28 cellular contexts compared by ENCODE assay signal in genomic region chr1:69086148-69086547, GRCh38.
"Had no signal": no experiment of that assay in that cellular context is flagged by ENCODE, and none has a peak within 500 bp of the region (broad histone marks: within the 10 kb centered on the region; RNA-seq: fewer than 3 reads in every experiment).

No MANE protein-coding gene starts in this region.

- H3K9me3 Mint-ChIP-seq: type B pancreatic cell had no signal

- H3K4me1 ChIP-seq: stomach, suprapubic skin, transverse colon, upper lobe of left lung, upper lobe of right lung, uterus, vagina had no signal

- H3K27ac Mint-ChIP-seq: stimulated activated effector memory CD8-positive, alpha-beta T cell treated with anti-CD3 and anti-CD28 coated beads, Interleukin-12 subunit alpha, Interleukin-12 subunit beta, amount 100 ng/mL, for 72 hours; stimulated activated memory B cell treated with anti-CD40 and anti-IgM and Interleukin-4, amounts not matched to agents 10 μg/mL and 1 μg/mL and 100 μg/mL, for 72 hours; stimulated activated naive B cell treated with anti-CD40 and anti-IgM and Interleukin-4, amounts not matched to agents 10 μg/mL and 1 μg/mL and 100 μg/mL, for 72 hours; stimulated activated naive CD8-positive, alpha-beta T cell treated with anti-CD3 and anti-CD28 coated beads, Interleukin-15, amount 100 ng/mL, for 72 hours; stimulated activated naive CD8-positive, alpha-beta T cell treated with anti-CD3 and anti-CD28 coated beads, Interleukin-15, Interleukin-2, amounts not matched to agents 100 ng/mL and 50 ng/mL, for 24 hours; type B pancreatic cell had no signal

- DNase-seq: stimulated activated CD4-positive, alpha-beta T cell treated with anti-CD3 and anti-CD28 coated beads, Interleukin-2, amount 100 ng/mL, for 48 hours; stimulated activated CD4-positive, alpha-beta T cell treated with anti-CD3 and anti-CD28 coated beads, Interleukin-4, amount 100 ng/mL, for 1 hour; stimulated activated CD4-positive, alpha-beta T cell treated with anti-CD3 and anti-CD28 coated beads, Interleukin-4, amount 100 ng/mL, for 24 hours; stimulated activated CD4-positive, alpha-beta T cell treated with anti-CD3 and anti-CD28 coated beads, Interleukin-4, amount 100 ng/mL, for 4 hours; stimulated activated CD8-positive, alpha-beta memory T cell treated with anti-CD3 and anti-CD28 coated beads, Interleukin-4, amount 100 ng/mL, for 48 hours; stimulated activated naive B cell treated with anti-CD40 and anti-IgM and Interleukin-4, amounts not matched to agents 10 μg/mL and 1 μg/mL and 100 μg/mL, for 72 hours; stimulated activated naive CD4-positive, alpha-beta T cell; stimulated activated naive CD4-positive, alpha-beta T cell treated with Interleukin-2 at 50 U/mL for 16 hours; stimulated activated naive CD8-positive, alpha-beta T cell treated with anti-CD3 and anti-CD28 coated beads, Interleukin-15, amount 100 ng/mL, for 72 hours; stimulated activated naive CD8-positive, alpha-beta T cell treated with anti-CD3 and anti-CD28 coated beads, Interleukin-15, Interleukin-2, amounts not matched to agents 100 U/mL and 50 U/mL, for 24 hours; stomach; substantia nigra; testis; thyroid gland; tibial artery; transverse colon; trophoblast cell; upper lobe of left lung; upper lobe of right lung; uterus had no signal

- H3K36me3 ChIP-seq: stomach, suprapubic skin, thoracic aorta, thyroid gland, tibial artery, tibial nerve, transverse colon, upper lobe of left lung, upper lobe of right lung, uterus, vagina had no signal

- H3K4me3 ChIP-seq: stomach, suprapubic skin, testis, thoracic aorta, thyroid gland, tibial artery, tibial nerve, transverse colon, upper lobe of left lung, upper lobe of right lung, uterus, vagina had no signal

- H3K27me3 Mint-ChIP-seq: stimulated activated memory B cell treated with anti-CD40 and anti-IgM and Interleukin-4, amounts not matched to agents 10 μg/mL and 1 μg/mL and 100 μg/mL, for 72 hours; stimulated activated naive B cell treated with anti-CD40 and anti-IgM and Interleukin-4, amounts not matched to agents 10 μg/mL and 1 μg/mL and 100 μg/mL, for 72 hours; stimulated activated naive CD8-positive, alpha-beta T cell treated with anti-CD3 and anti-CD28 coated beads, Interleukin-15, amount 100 ng/mL, for 72 hours; stimulated activated naive CD8-positive, alpha-beta T cell treated with anti-CD3 and anti-CD28 coated beads, Interleukin-15, Interleukin-2, amounts not matched to agents 100 ng/mL and 50 ng/mL, for 24 hours; type B pancreatic cell had no signal

- H3K4me1 Mint-ChIP-seq: stimulated activated effector memory CD8-positive, alpha-beta T cell treated with anti-CD3 and anti-CD28 coated beads, Interleukin-12 subunit alpha, Interleukin-12 subunit beta, amount 100 ng/mL, for 72 hours; stimulated activated memory B cell treated with anti-CD40 and anti-IgM and Interleukin-4, amounts not matched to agents 10 μg/mL and 1 μg/mL and 100 μg/mL, for 72 hours; stimulated activated naive B cell treated with anti-CD40 and anti-IgM and Interleukin-4, amounts not matched to agents 10 μg/mL and 1 μg/mL and 100 μg/mL, for 72 hours; stimulated activated naive CD8-positive, alpha-beta T cell treated with anti-CD3 and anti-CD28 coated beads, Interleukin-15, amount 100 ng/mL, for 72 hours had no signal

- H3K27me3 ChIP-seq: stomach, suprapubic skin, testis, thyroid gland, tibial artery, tibial nerve, transverse colon, upper lobe of left lung, upper lobe of right lung, uterus, vagina had no signal

- H3K9me3 ChIP-seq: suprapubic skin, testis, upper lobe of left lung, upper lobe of right lung, vagina had no signal

- H3K27ac ChIP-seq: stomach, suprapubic skin, testis, thoracic aorta, thyroid gland, tibial artery, tibial nerve, transverse colon, upper lobe of left lung, upper lobe of right lung, uterus, vagina had no signal

- H3K4me3 Mint-ChIP-seq: stimulated activated effector memory CD8-positive, alpha-beta T cell treated with anti-CD3 and anti-CD28 coated beads, Interleukin-12 subunit alpha, Interleukin-12 subunit beta, amount 100 ng/mL, for 72 hours; stimulated activated memory B cell treated with anti-CD40 and anti-IgM and Interleukin-4, amounts not matched to agents 10 μg/mL and 1 μg/mL and 100 μg/mL, for 72 hours; stimulated activated naive B cell treated with anti-CD40 and anti-IgM and Interleukin-4, amounts not matched to agents 10 μg/mL and 1 μg/mL and 100 μg/mL, for 72 hours; stimulated activated naive CD8-positive, alpha-beta T cell treated with anti-CD3 and anti-CD28 coated beads, Interleukin-15, amount 100 ng/mL, for 72 hours; stimulated activated naive CD8-positive, alpha-beta T cell treated with anti-CD3 and anti-CD28 coated beads, Interleukin-15, Interleukin-2, amounts not matched to agents 100 ng/mL and 50 ng/mL, for 24 hours; type B pancreatic cell had no signal

- H3K36me3 Mint-ChIP-seq: stimulated activated effector memory CD8-positive, alpha-beta T cell treated with anti-CD3 and anti-CD28 coated beads, Interleukin-12 subunit alpha, Interleukin-12 subunit beta, amount 100 ng/mL, for 72 hours; stimulated activated memory B cell treated with anti-CD40 and anti-IgM and Interleukin-4, amounts not matched to agents 10 μg/mL and 1 μg/mL and 100 μg/mL, for 72 hours; stimulated activated naive B cell treated with anti-CD40 and anti-IgM and Interleukin-4, amounts not matched to agents 10 μg/mL and 1 μg/mL and 100 μg/mL, for 72 hours; type B pancreatic cell had no signal

- ATAC-seq: stimulated activated effector memory CD8-positive, alpha-beta T cell treated with anti-CD3 and anti-CD28 coated beads, Interleukin-12 subunit alpha, Interleukin-12 subunit beta, amount 100 ng/mL, for 72 hours; stimulated activated memory B cell treated with anti-CD40 and anti-IgM and Interleukin-4, amounts not matched to agents 10 μg/mL and 1 μg/mL and 100 μg/mL, for 72 hours; stimulated activated naive B cell treated with anti-CD40 and anti-IgM and Interleukin-4, amounts not matched to agents 10 μg/mL and 1 μg/mL and 100 μg/mL, for 72 hours; stimulated activated naive CD8-positive, alpha-beta T cell treated with anti-CD3 and anti-CD28 coated beads, Interleukin-15, amount 100 ng/mL, for 72 hours; stimulated activated naive CD8-positive, alpha-beta T cell treated with anti-CD3 and anti-CD28 coated beads, Interleukin-15, Interleukin-2, amounts not matched to agents 100 U/mL and 50 U/mL, for 24 hours; upper lobe of right lung had no signal
